1 cellular context compared by ENCODE assay signal in genomic region chr3:42711491-42712343, GRCh38.
TF ChIP-seq lines count a peak whose summit lies in the region.

No MANE protein-coding gene starts in this region.

TF ChIP-seq in HepG2, 621 proteins besides CTCF, POLR2A, EP300 and RAD21:
- TF ChIP-seq, protein P1, sequence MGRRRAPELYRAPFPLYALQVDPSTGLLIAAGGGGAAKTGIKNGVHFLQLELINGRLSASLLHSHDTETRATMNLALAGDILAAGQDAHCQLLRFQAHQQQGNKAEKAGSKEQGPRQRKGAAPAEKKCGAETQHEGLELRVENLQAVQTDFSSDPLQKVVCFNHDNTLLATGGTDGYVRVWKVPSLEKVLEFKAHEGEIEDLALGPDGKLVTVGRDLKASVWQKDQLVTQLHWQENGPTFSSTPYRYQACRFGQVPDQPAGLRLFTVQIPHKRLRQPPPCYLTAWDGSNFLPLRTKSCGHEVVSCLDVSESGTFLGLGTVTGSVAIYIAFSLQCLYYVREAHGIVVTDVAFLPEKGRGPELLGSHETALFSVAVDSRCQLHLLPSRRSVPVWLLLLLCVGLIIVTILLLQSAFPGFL (CRISPR knock-in tag; IDR thresholded peaks at IDR 0.05), result no peak
- TF ChIP-seq GRHL1 (CRISPR knock-in tag; conservative IDR thresholded peaks at IDR 0.05), result no peak
- no peak for TF ChIP-seq ONECUT2 (CRISPR knock-in tag; IDR thresholded peaks at IDR 0.05)
- no peak for TF ChIP-seq HDAC2 (CRISPR knock-in tag; IDR thresholded peaks at IDR 0.05)
- no peak for TF ChIP-seq PBX3 (CRISPR knock-in tag; IDR thresholded peaks at IDR 0.05; ENCODE audit: borderline replicate concordance)
- no peak for TF ChIP-seq ZNF501 (CRISPR knock-in tag; IDR thresholded peaks at IDR 0.05)
- TF ChIP-seq HIVEP1 (CRISPR knock-in tag; IDR thresholded peaks at IDR 0.05), result no peak
- no peak for TF ChIP-seq ELF1 (CRISPR knock-in tag; IDR thresholded peaks at IDR 0.05)
- TF ChIP-seq JUN (CRISPR knock-in tag; IDR thresholded peaks at IDR 0.05), result no peak
- no peak for TF ChIP-seq ZNF678 (CRISPR knock-in tag; IDR thresholded peaks at IDR 0.05)
- no peak for TF ChIP-seq HNRNPL (IDR thresholded peaks at IDR 0.05; ENCODE audit: low read depth, low read length)
- no peak for TF ChIP-seq ZSCAN22 (CRISPR knock-in tag; IDR thresholded peaks at IDR 0.05)
- TF ChIP-seq HNRNPLL (IDR thresholded peaks at IDR 0.05; ENCODE audit: low read depth, low read length, poor library complexity, severe bottlenecking), result no peak
